8 cellular contexts compared by ENCODE assay signal in the genomic region with DNA sequence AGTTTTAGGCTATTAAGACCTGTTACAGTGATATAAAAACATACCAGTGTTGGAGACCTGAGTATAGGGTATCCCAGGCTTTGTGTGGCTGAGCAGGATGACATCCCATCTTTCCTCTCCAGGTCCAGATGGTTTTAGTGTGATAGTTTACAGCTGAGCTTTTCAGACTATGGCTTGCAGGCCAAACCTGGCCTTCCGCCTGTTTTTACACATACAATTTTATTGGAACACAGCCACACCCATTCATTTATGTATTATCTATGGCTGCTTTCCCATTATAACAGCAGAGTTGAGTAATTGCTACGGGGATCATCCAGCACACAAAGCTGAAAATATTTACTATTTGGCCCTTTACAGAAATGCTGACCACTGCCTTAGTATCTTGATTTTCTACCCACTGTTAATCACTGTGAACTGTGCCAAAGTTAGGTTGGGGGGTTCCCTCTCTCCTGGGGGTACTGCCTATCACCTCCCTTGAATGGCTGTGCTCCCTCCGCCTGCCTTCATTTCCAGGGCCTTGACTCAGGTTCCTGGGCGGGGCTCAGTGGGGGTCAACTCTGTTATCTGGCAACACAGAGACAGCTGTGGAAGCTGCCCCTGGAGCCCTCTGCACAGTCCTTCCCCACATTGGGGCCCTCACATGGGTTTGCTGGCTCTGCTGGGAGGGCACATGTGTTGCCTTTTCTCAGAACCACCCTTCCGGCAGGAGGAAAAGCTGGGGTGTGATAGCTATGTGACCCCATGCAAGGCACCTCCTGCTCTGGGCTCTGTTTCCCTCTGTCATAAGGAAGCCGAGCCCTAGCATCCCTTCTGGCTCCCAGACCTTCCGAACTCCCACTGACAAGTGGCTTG. TPM values are rescaled to one million over a fixed set of nuclear protein-coding genes. Genes with fewer than 3 reads are reported as not detected.
DNase-seq lines count a peak whose midpoint lies in the region; ATAC-seq and TF ChIP-seq lines count a peak whose summit lies in the region.

No MANE protein-coding gene starts in this region.

- H3K9me2 ChIP-seq in Karpas-422 (replicated peaks; ENCODE audit: insufficient read depth, low read length) = no peaks in the 10 kb centered on the region

- H3K4me1 Mint-ChIP-seq in glutamatergic neuron (ENCODE audit: low read depth, unreplicated experiment) = peaks cover 52% of the 10 kb centered on the region

- peaks cover 7% of the 10 kb centered on the region for H3K27me3 Mint-ChIP-seq in glutamatergic neuron (ENCODE audit: unreplicated experiment)

- no peaks in the 10 kb centered on the region for H3K79me2 ChIP-seq in Karpas-422 (ENCODE audit: low read length)

- POLR2A ChIA-PET in HEK293 (lab: Yijun Ruan, JAX) = no interaction called here

- no peak overlapping the region for H2AFZ ChIP-seq in Karpas-422 (ENCODE audit: low read length)

- 0 out of 2 replicates have a peak, but pooled peaks cover 4% of the 10 kb centered on the region for H4K20me1 ChIP-seq in Karpas-422 (ENCODE audit: insufficient read depth, low read depth, low read length)

- H3K36me3 ChIP-seq in HEK293 (ENCODE audit: control insufficient read depth in 2 of 2, insufficient read depth in 1 of 2, low read length in 2 of 2) (peaks cover 0 to 5% of the 10 kb centered on the region in 2 experiments; a peak in 1 of 3 replicates), Karpas-422 (ENCODE audit: insufficient read depth, low read length) (no peaks in the 10 kb centered on the region)

- H3K27me3 ChIP-seq in Karpas-422 (ENCODE audit: low read length) = no peaks in the 10 kb centered on the region

- peak overlapping the region; percentile 30 for H3K27ac Mint-ChIP-seq in glutamatergic neuron (ENCODE audit: unreplicated experiment)

- H3K9me3 ChIP-seq in HEK293 (ENCODE audit: control insufficient read depth, insufficient read depth, low read depth, low read length) = no peaks in the 10 kb centered on the region
- H3K9me3 ChIP-seq in Karpas-422 (ENCODE audit: low read length) = peaks cover 6% of the 10 kb centered on the region; the same call in 1 of the 2 replicates

- peaks cover 28% of the 10 kb centered on the region for H3K36me3 Mint-ChIP-seq in glutamatergic neuron (ENCODE audit: unreplicated experiment)

- H3K27ac ChIP-seq in HEK293 (ENCODE audit: extremely low read depth, low read depth, low read length) = no peak overlapping the region
- H3K27ac ChIP-seq in Karpas-422 (ENCODE audit: low read length) = no peak overlapping the region

- H3K4me2 ChIP-seq in Karpas-422 (ENCODE audit: low read depth, low read length, poor library complexity, severe bottlenecking) = no peak overlapping the region

- peaks cover 17% of the 10 kb centered on the region for H3K9me3 Mint-ChIP-seq in glutamatergic neuron (ENCODE audit: unreplicated experiment)

- H3K4me3 ChIP-seq in HEK293 (ENCODE audit: low read depth, low read length) (no peak overlapping the region), Karpas-422 (ENCODE audit: low read length) (no peak overlapping the region)

- ATAC-seq in activated CD4-positive, CD25-positive, alpha-beta regulatory T cell treated with anti-CD3 and anti-CD28 coated beads, Interleukin-2, amount 50 U/mL, for 24 hours = no peak
- no peak for ATAC-seq in HG03565 (IDR thresholded peaks at IDR 0.05; ENCODE audit: unreplicated experiment)

- H3K4me3 Mint-ChIP-seq in glutamatergic neuron (ENCODE audit: unreplicated experiment) = no peak overlapping the region

- no peak for TF ChIP-seq CTCF in HEK293 (tag by site-specific recombination; IDR thresholded peaks at IDR 0.05)
- TF ChIP-seq CTCF in glutamatergic neuron (IDR thresholded peaks at IDR 0.05; ENCODE audit: partially characterized antibody, unreplicated experiment) = no peak

- no peak overlapping the region for H3K9ac ChIP-seq in Karpas-422 (ENCODE audit: low read length)

- H3K4me1 ChIP-seq in HEK293 (ENCODE audit: control insufficient read depth, insufficient read depth, low read length) (no peaks in the 10 kb centered on the region; the same call in 1 of the 2 replicates), Karpas-422 (ENCODE audit: low read length) (no peaks in the 10 kb centered on the region)

- CTCF ChIA-PET in HEK293 (lab: Yijun Ruan, JAX) = interaction anchor here (0.6 to 1.8 kb wide), 6 partner anchors 7 to 54 kb away, joined by 3 to 11 read pairs (median 4); no protein-coding TSS in a partner anchor

- DNase-seq in activated CD8-positive, alpha-beta memory T cell treated with anti-CD3 and anti-CD28 coated beads, Interleukin-2, amount 50 U/mL, for 48 hours = peak; percentile 56
- no peak for DNase-seq in glutamatergic neuron
- DNase-seq in pulmonary artery endothelial cell (ENCODE audit: low read depth, low spot score) = peak; percentile 74
- DNase-seq in Karpas-422 = no peak
- no peak for DNase-seq in HuH-7 (ENCODE audit: low spot score)

TF ChIP-seq in HEK293, 187 proteins besides CTCF, POLR2A, EP300 and RAD21:
- TF ChIP-seq ZIC2 (tag by site-specific recombination; IDR thresholded peaks at IDR 0.05) (peak; percentile 47; the same call in 1 of the 2 replicates), ZNF354C (tag by site-specific recombination; IDR thresholded peaks at IDR 0.05; ENCODE audit: borderline replicate concordance, low read depth) (no peak), GLIS1 (tag by site-specific recombination; IDR thresholded peaks at IDR 0.05) (peak; percentile 55), ZNF670 (tag by site-specific recombination; IDR thresholded peaks at IDR 0.05; ENCODE audit: low read depth) (no peak), HOXA7 (CRISPR knock-in tag; IDR thresholded peaks at IDR 0.05; ENCODE audit: borderline replicate concordance) (no peak)

RNA-seq across cellular contexts. Expression of a gene that starts 40.3 kb away (rescaled TPM):
- total RNA-seq in glutamatergic neuron (ENCODE audit: unreplicated experiment) (0.12 TPM), pulmonary artery endothelial cell (under 0.01 TPM in 1 of 2 replicates, not detected in the other)
- total RNA-seq in Karpas-422 (2014; rRNA removed; shearing (Covaris generic); ENCODE audit: low replicate concordance) = 0.07 TPM in 1 of 2 replicates, not detected in the other

RNA-seq across cellular contexts. Expression of a gene that starts 43.3 kb away (rescaled TPM):
- 141 TPM for total RNA-seq in glutamatergic neuron (ENCODE audit: unreplicated experiment)
- total RNA-seq in pulmonary artery endothelial cell = 88.0 and 124 TPM in 2 replicates
- total RNA-seq in Karpas-422 (2014; rRNA removed; shearing (Covaris generic); ENCODE audit: low replicate concordance) = 3.4 TPM in 2 replicates

Comparison
In these comparisons a context has a peak if more than half of its experiments do, and no peak if none do; other contexts are left out.
1. DNase-seq: peak in activated CD8-positive, alpha-beta memory T cell treated with anti-CD3 and anti-CD28 coated beads, Interleukin-2, amount 50 U/mL, for 48 hours (single experiment) and pulmonary artery endothelial cell (single experiment); none in glutamatergic neuron (single experiment), Karpas-422 (single experiment) and HuH-7 (single experiment).
2. RNA of a gene that starts 43.3 kb away (total RNA-seq): 141 TPM in glutamatergic neuron (single experiment) and 88.0 to 124 TPM in pulmonary artery endothelial cell; 3.4 TPM in Karpas-422; every median in the first group is over 10 times any median in the second.